ENCODE assay signal across 24 cellular contexts in genomic region chr11:106998126-106998525, GRCh38. TPM values are rescaled to one million over a fixed set of nuclear protein-coding genes. Genes with fewer than 3 reads are reported as not detected.
A peak's percentile ranks its signal among the peaks of the same experiment; 100 is the strongest.
DNase-seq lines count a peak whose midpoint lies in the region; ATAC-seq and TF ChIP-seq lines count a peak whose summit lies in the region.
"Had no signal": no experiment of that assay in that cellular context is flagged by ENCODE, and none has a peak within 500 bp of the region (broad histone marks: within the 10 kb centered on the region; RNA-seq: fewer than 3 reads in every experiment).

No MANE protein-coding gene starts in this region.

- peaks cover 12% of the 10 kb centered on the region for H3K4me1 ChIP-seq in adipocyte (ENCODE audit: control insufficient read depth, insufficient read depth, low read length)
- H3K4me1 ChIP-seq: body of pancreas had no signal

- TF ChIP-seq CTCF in 22Rv1 (IDR thresholded peaks at IDR 0.05) (no peak), fibroblast of villous mesenchyme (IDR thresholded peaks at IDR 0.05; ENCODE audit: insufficient read depth, low read depth, low read length) (no peak)

- no peak overlapping the region for H3K9ac ChIP-seq in adipocyte (ENCODE audit: low read length)

- no peaks in the 10 kb centered on the region for H3K36me3 ChIP-seq in adipocyte (ENCODE audit: control insufficient read depth, insufficient read depth, low read length, severe bottlenecking)
- H3K36me3 ChIP-seq: MG63, neutrophil had no signal

- no peak for ATAC-seq in HG03342 (IDR thresholded peaks at IDR 0.05; ENCODE audit: unreplicated experiment)
- ATAC-seq: activated T-cell treated with anti-CD3 and anti-CD28 coated beads, Interleukin-2, amount 50 U/mL, for 72 hours; body of pancreas; left lobe of liver had no signal

- peak; percentile 19 for DNase-seq in ELR (ENCODE audit: low read depth)
- DNase-seq in adipocyte (ENCODE audit: low read depth), result peak; percentile 88
- peak; percentile 58 for DNase-seq in fibroblast of villous mesenchyme (ENCODE audit: low read depth)
- DNase-seq in kidney glomerular epithelial cell (lab: John Stamatoyannopoulos, UW), result no peak
- DNase-seq in activated CD4-positive, alpha-beta T cell treated with anti-CD3 and anti-CD28 coated beads, Interleukin-2, amount 50 U/mL, for 4 hours, result no peak
- no peak for DNase-seq in LoVo (ENCODE audit: low spot score)
- DNase-seq: activated CD4-positive, CD25-positive, alpha-beta regulatory T cell treated with anti-CD3 and anti-CD28 coated beads, Interleukin-2, amount 50 U/mL, for 72 hours; activated T-cell treated with anti-CD3 and anti-CD28 coated beads, Interleukin-2, amount 50 U/mL, for 72 hours; body of pancreas; cortex of kidney; DND-41; GOT3; MG63; NCI-H1436 treated with DMSO at 0.1 percent for 48 hours; NCI-H446; stimulated activated CD4-positive, alpha-beta T cell treated with anti-CD3 and anti-CD28 coated beads, Interleukin-12 subunit alpha, Interleukin-12 subunit beta, amount 100 ng/mL, for 4 hours; substantia nigra; SW 1271 had no signal

- no peaks in the 10 kb centered on the region for H3K27me3 ChIP-seq in adipocyte (replicated peaks; ENCODE audit: control insufficient read depth, insufficient read depth, low read length)
- H3K27me3 ChIP-seq: body of pancreas, MG63, neutrophil had no signal

- H3K27ac ChIP-seq in 22Rv1, result peak overlapping the region; percentile 92
- H3K27ac ChIP-seq: body of pancreas, neutrophil, RWPE1 had no signal

- H3K9me3 ChIP-seq in adipocyte (ENCODE audit: control insufficient read depth, low read length), result no peaks in the 10 kb centered on the region
- H3K9me3 ChIP-seq: body of pancreas, MG63, neutrophil had no signal

- H3K4me3 ChIP-seq in adipocyte (ENCODE audit: low read length) (no peak overlapping the region), fibroblast of villous mesenchyme (ENCODE audit: low read depth, low read length) (no peak overlapping the region)
- H3K4me3 ChIP-seq: body of pancreas, MG63 had no signal

RNA-seq across cellular contexts. Expression of gene GUCY1A2, which starts 20.1 kb away (rescaled TPM):
- 0.43 and 0.64 TPM in 2 replicates for total RNA-seq in fibroblast of villous mesenchyme
- total RNA-seq: activated CD8-positive, alpha-beta memory T cell treated with anti-CD3 and anti-CD28 coated beads for 36 hours; activated T-cell treated with anti-CD3 and anti-CD28 coated beads, Interleukin-2, amount 50 U/mL, for 72 hours had no signal

Comparison
In these comparisons a context has a peak if more than half of its experiments do, and no peak if none do; other contexts are left out.
1. DNase-seq: peak in ELR (single experiment), adipocyte (single experiment) and fibroblast of villous mesenchyme (single experiment); none in kidney glomerular epithelial cell (single experiment), activated CD4-positive, alpha-beta T cell treated with anti-CD3 and anti-CD28 coated beads, Interleukin-2, amount 50 U/mL, for 4 hours (0 of 2) and LoVo (single experiment).